24 cellular contexts compared by ENCODE assay signal in the genomic region with DNA sequence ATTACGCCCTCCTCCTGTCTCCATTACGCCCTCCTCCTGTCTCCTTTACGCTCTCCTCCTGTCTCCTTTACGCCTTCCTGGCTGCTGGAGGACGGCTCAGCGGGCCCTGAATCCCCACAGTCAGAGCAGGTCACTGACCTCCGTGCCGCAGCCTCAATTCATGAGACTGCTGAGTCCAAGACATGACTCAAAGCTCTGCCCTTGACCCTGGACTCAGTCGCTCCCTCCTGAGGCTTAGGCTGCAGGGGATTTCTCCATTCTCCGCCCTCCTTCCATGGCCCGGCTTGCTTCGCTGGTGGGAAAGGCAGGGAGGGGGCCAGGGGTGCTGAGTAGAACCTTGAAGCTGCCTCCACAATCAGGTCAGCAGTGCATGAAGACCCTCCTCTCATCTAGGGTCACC. TPM values are rescaled to one million over a fixed set of nuclear protein-coding genes. Genes with fewer than 3 reads are reported as not detected.
"Had no signal": no experiment of that assay in that cellular context is flagged by ENCODE, and none has a peak within 500 bp of the region (broad histone marks: within the 10 kb centered on the region; RNA-seq: fewer than 3 reads in every experiment).

No MANE protein-coding gene starts in this region.

- H3K4me2 ChIP-seq: KMS-11, SK-N-SH had no signal

- H3K9ac ChIP-seq: KMS-11, SK-N-SH had no signal

- H3K4me3 ChIP-seq: cardiac muscle cell, SJCRH30 had no signal

- FAIRE-seq: RCC 7860 had no signal

- H3K27me3 ChIP-seq: brain microvascular endothelial cell, cardiac muscle cell, SJCRH30 had no signal

- H3K27ac ChIP-seq: brain microvascular endothelial cell, cardiac muscle cell, KMS-11, SJCRH30, VCaP had no signal

- H3K36me3 ChIP-seq: brain microvascular endothelial cell, cardiac muscle cell, SJCRH30 had no signal

- H3K9me3 ChIP-seq: SJCRH30, SK-N-SH had no signal

- DNase-seq: activated CD4-positive, alpha-beta memory T cell treated with anti-CD3 and anti-CD28 coated beads for 36 hours; activated CD4-positive, alpha-beta T cell treated with anti-CD3 and anti-CD28 coated beads, Interleukin-2, amount 10 ng/mL, durations not matched to agents 7 days and 5 days; activated CD4-positive, CD25-positive, alpha-beta regulatory T cell; activated CD8-positive, alpha-beta memory T cell treated with anti-CD3 and anti-CD28 coated beads, Interleukin-2, amount 50 U/mL, for 4 hours; activated naive CD4-positive, alpha-beta T cell treated with anti-CD3 and anti-CD28 coated beads for 36 hours; activated T-cell treated with anti-CD3 and anti-CD28 coated beads, Interleukin-2, amount 50 U/mL, for 72 hours; brain microvascular endothelial cell; MV-4-11; NCI-H1092 treated with DMSO at 0.1 percent for 48 hours; NCI-H1436; NCI-H187; NCI-H2081; NCI-H510A treated with DMSO at 0.1 percent for 48 hours; PC-3; SJCRH30; SK-N-SH had no signal

- H3K4me1 ChIP-seq: SJCRH30 had no signal

RNA-seq across cellular contexts. Expression of gene FOXL3, which starts 21.0 kb away (rescaled TPM):
- total RNA-seq: activated CD4-positive, alpha-beta memory T cell treated with anti-CD3 and anti-CD28 coated beads for 36 hours; activated CD4-positive, alpha-beta T cell treated with anti-CD3 and anti-CD28 coated beads, Interleukin-2, amount 10 ng/mL, durations not matched to agents 7 days and 5 days; activated CD8-positive, alpha-beta memory T cell treated with anti-CD3 and anti-CD28 coated beads for 36 hours; activated naive CD4-positive, alpha-beta T cell treated with anti-CD3 and anti-CD28 coated beads for 36 hours; activated T-cell treated with anti-CD3 and anti-CD28 coated beads, Interleukin-2, amount 50 U/mL, for 72 hours; activated T-helper 2 cell treated with anti-CD3 and anti-CD28 coated beads, Interferon-gamma antibody, Interleukin-2, Interleukin-4, amounts not matched to agents 10 μg/mL and 5 μg/mL and 100 μg/mL, durations not matched to agents 14 hours and 24 hours and 36 hours; cardiac muscle cell; MCF 10A; PC-3; SJCRH30; T-helper 2 cell treated with Interferon-gamma antibody and Interleukin-4, amounts not matched to agents 100 ng/mL and 5 ng/mL, for 36 hours had no signal
- polyA plus RNA-seq: cardiac muscle cell, SK-N-SH had no signal
